Comparison of ENCODE assay signal across 9 cellular contexts in genomic region chr7:41003031-41003925, GRCh38.
DNase-seq lines count a peak whose midpoint lies in the region; ATAC-seq, FAIRE-seq and TF ChIP-seq lines count a peak whose summit lies in the region.
"Had no signal": no experiment of that assay in that cellular context is flagged by ENCODE, and none has a peak within 500 bp of the region (broad histone marks: within the 10 kb centered on the region; RNA-seq: fewer than 3 reads in every experiment).

No MANE protein-coding gene starts in this region.

- H3K4me1 ChIP-seq in Peyer's patch = no peaks in the 10 kb centered on the region
- peaks cover 0 to 3% (median 0%) of the 10 kb centered on the region in 3 donors for H3K4me1 ChIP-seq in pancreas

- no peak overlapping the region for H3K27ac Mint-ChIP-seq in activated CD4-positive, alpha-beta T cell treated with anti-CD3 and anti-CD28 coated beads, Interleukin-2, amount 10 ng/mL, durations not matched to agents 7 days and 5 days
- H3K27ac Mint-ChIP-seq in immature natural killer cell = no peak overlapping the region

- no peaks in the 10 kb centered on the region for H3K27me3 Mint-ChIP-seq in activated CD4-positive, alpha-beta T cell treated with anti-CD3 and anti-CD28 coated beads, Interleukin-2, amount 10 ng/mL, durations not matched to agents 7 days and 5 days
- no peaks in the 10 kb centered on the region for H3K27me3 Mint-ChIP-seq in immature natural killer cell (ENCODE audit: low read depth in 3 of 3)
- H3K27me3 Mint-ChIP-seq: central memory CD8-positive, alpha-beta T cell had no signal

- FAIRE-seq in pancreas (lab: Jason Lieb, UNC) = no peak

- WGBS in pancreas, 2 donors = 52 to 55% methylated on average over 10 of the region's 10 CpGs

- CTCF ChIA-PET in activated CD4-positive, alpha-beta T cell treated with anti-CD3 and anti-CD28 coated beads, Interleukin-2, amount 10 ng/mL, durations not matched to agents 7 days and 5 days (lab: Charles Lee) = interaction anchor here (1.2 kb wide), 1 partner anchor 10 kb away, joined by 5 read pairs; no protein-coding TSS in a partner anchor

- H3K9me3 ChIP-seq in Peyer's patch (no peaks in the 10 kb centered on the region), pancreas (no peaks in the 10 kb centered on the region)

- H3K4me3 ChIP-seq in Peyer's patch (no peak overlapping the region), epithelial cell of proximal tubule (ENCODE audit: low read depth, low read length) (no peak overlapping the region), pancreas (no peak overlapping the region)

- no peak overlapping the region for H3K4me3 Mint-ChIP-seq in activated CD4-positive, alpha-beta T cell treated with anti-CD3 and anti-CD28 coated beads, Interleukin-2, amount 10 ng/mL, durations not matched to agents 7 days and 5 days
- no peak overlapping the region for H3K4me3 Mint-ChIP-seq in immature natural killer cell
- H3K4me3 Mint-ChIP-seq: central memory CD8-positive, alpha-beta T cell had no signal

- POLR2A ChIA-PET in activated CD4-positive, alpha-beta T cell treated with anti-CD3 and anti-CD28 coated beads, Interleukin-2, amount 10 ng/mL, durations not matched to agents 7 days and 5 days (lab: Charles Lee) = interaction anchor here (0.5 kb wide), 1 partner anchor 15 kb away, joined by 7 read pairs; no protein-coding TSS in a partner anchor

- H3K4me1 Mint-ChIP-seq in activated CD4-positive, alpha-beta T cell treated with anti-CD3 and anti-CD28 coated beads, Interleukin-2, amount 10 ng/mL, durations not matched to agents 7 days and 5 days = no peaks in the 10 kb centered on the region
- H3K4me1 Mint-ChIP-seq in immature natural killer cell = no peaks in the 10 kb centered on the region
- H3K4me1 Mint-ChIP-seq: central memory CD8-positive, alpha-beta T cell had no signal

- H3K36me3 ChIP-seq in Peyer's patch (no peaks in the 10 kb centered on the region), pancreas (no peaks in the 10 kb centered on the region)

- H3K27ac ChIP-seq in Peyer's patch (no peak overlapping the region), pancreas (no peak overlapping the region)

- TF ChIP-seq POLR2A in Peyer's patch (IDR thresholded peaks at IDR 0.05) = no peak

- ATAC-seq in HG02642 (IDR thresholded peaks at IDR 0.05; ENCODE audit: poor library complexity, unreplicated experiment) = peak; percentile 63
- ATAC-seq in pancreas = no peak
- no peak for ATAC-seq in GM18517 (IDR thresholded peaks at IDR 0.05; ENCODE audit: unreplicated experiment)

- intact Hi-C loops in pancreas (cut with DNase I) = no loop called here

- H3K9me3 Mint-ChIP-seq in activated CD4-positive, alpha-beta T cell treated with anti-CD3 and anti-CD28 coated beads, Interleukin-2, amount 10 ng/mL, durations not matched to agents 7 days and 5 days = peaks cover 2% of the 10 kb centered on the region
- peaks cover 0 to 7% (median 1%) of the 10 kb centered on the region in 6 donors for H3K9me3 Mint-ChIP-seq in immature natural killer cell
- H3K9me3 Mint-ChIP-seq: central memory CD8-positive, alpha-beta T cell had no signal

- DNase-seq in activated CD4-positive, alpha-beta T cell treated with anti-CD3 and anti-CD28 coated beads, Interleukin-2, amount 10 ng/mL, durations not matched to agents 7 days and 5 days = peak; percentile 44
- DNase-seq in activated CD4-positive, alpha-beta T cell treated with anti-CD3 and anti-CD28 coated beads, Interleukin-2, amount 50 U/mL, for 4 hours = no peak
- DNase-seq in Peyer's patch (peak in 1 of 3 donors; percentile 75), epithelial cell of proximal tubule (ENCODE audit: low read depth) (no peak), pancreas (peak in 2 of 6 donors; percentile 11 to 15), immature natural killer cell (no peak)

- peak; percentile 8 to 67 (median 47) for TF ChIP-seq CTCF in Peyer's patch (IDR thresholded peaks at IDR 0.05)
- TF ChIP-seq CTCF in epithelial cell of proximal tubule (conservative IDR thresholded peaks at IDR 0.05; ENCODE audit: low read depth, low read length) = peak; percentile 91
- TF ChIP-seq CTCF in pancreas (IDR thresholded peaks at IDR 0.05) = peak; percentile 10 to 31 (median 22)

- no peaks in the 10 kb centered on the region for H3K36me3 Mint-ChIP-seq in activated CD4-positive, alpha-beta T cell treated with anti-CD3 and anti-CD28 coated beads, Interleukin-2, amount 10 ng/mL, durations not matched to agents 7 days and 5 days (ENCODE audit: low read depth)
- no peaks in the 10 kb centered on the region for H3K36me3 Mint-ChIP-seq in immature natural killer cell

- H3K27me3 ChIP-seq in Peyer's patch (no peaks in the 10 kb centered on the region), pancreas (no peaks in the 10 kb centered on the region)

Comparison
In these comparisons a context has a peak if more than half of its experiments do, and no peak if none do; other contexts are left out.
1. CTCF ChIP-seq: peak in every context shown above with its lines; median percentile 91 in epithelial cell of proximal tubule; 47 in Peyer's patch; 22 in pancreas.